30 cellular contexts compared by ENCODE assay signal in genomic region chr7:85950871-85951270, GRCh38.
"Had no signal": no experiment of that assay in that cellular context is flagged by ENCODE, and none has a peak within 500 bp of the region (broad histone marks: within the 10 kb centered on the region; RNA-seq: fewer than 3 reads in every experiment).

No MANE protein-coding gene starts in this region.

- H3K79me2 ChIP-seq: parathyroid adenoma had no signal

- H3K4me1 ChIP-seq: neural progenitor cell, parathyroid adenoma, psoas muscle, spleen, suprapubic skin, testis, tibial artery, transverse colon, upper lobe of right lung, uterus had no signal

- H3K9ac ChIP-seq: neural progenitor cell, parathyroid adenoma had no signal

- H2AFZ ChIP-seq: neural progenitor cell, parathyroid adenoma had no signal

- H3K9me3 ChIP-seq: ovary, testis, uterus had no signal

- H3K36me3 ChIP-seq: neural progenitor cell, ovary, spleen, suprapubic skin, tibial artery, transverse colon, upper lobe of right lung, uterus had no signal

- H3K27me3 ChIP-seq: neural progenitor cell, ovary, spleen, suprapubic skin, testis, tibial artery, transverse colon, upper lobe of right lung, uterus had no signal

- DNase-seq: naive B cell; naive thymus-derived CD8-positive, alpha-beta T cell; nephron progenitor cell; occipital lobe; ovary; posterior cingulate gyrus; psoas muscle; spleen; stimulated activated CD4-positive, alpha-beta T cell treated with anti-CD3 and anti-CD28 coated beads, Interleukin-12 subunit alpha, Interleukin-12 subunit beta, amount 100 ng/mL, for 4 hours; stimulated activated CD4-positive, alpha-beta T cell treated with anti-CD3 and anti-CD28 coated beads, Interleukin-1b, Interleukin-23, amount 100 ng/mL, for 48 hours; stimulated activated CD4-positive, alpha-beta T cell treated with anti-CD3 and anti-CD28 coated beads, Interleukin-4, amount 100 ng/mL, for 1 hour; stimulated activated CD4-positive, alpha-beta T cell treated with anti-CD3 and anti-CD28 coated beads, Interleukin-4, amount 100 ng/mL, for 4 hours; stimulated activated CD8-positive, alpha-beta memory T cell treated with anti-CD3 and anti-CD28 coated beads, Interleukin-4, amount 100 ng/mL, for 48 hours; stimulated activated naive CD4-positive, alpha-beta T cell; stimulated activated naive CD8-positive, alpha-beta T cell treated with anti-CD3 and anti-CD28 coated beads, Interleukin-15, amount 100 ng/mL, for 72 hours; stimulated activated naive CD8-positive, alpha-beta T cell treated with anti-CD3 and anti-CD28 coated beads, Interleukin-15, Interleukin-2, amounts not matched to agents 100 U/mL and 50 U/mL, for 24 hours; substantia nigra; testis; tibial artery; transverse colon; upper lobe of right lung; uterus had no signal

- ATAC-seq: naive thymus-derived CD8-positive, alpha-beta T cell; natural killer cell treated with Interleukin-12 subunit alpha and Interleukin-12 subunit beta and Interleukin-15 and Interleukin-18, amount 100 ng/mL, for 72 hours; psoas muscle; sciatic nerve; stimulated activated memory B cell treated with anti-CD40 and anti-IgM and Interleukin-4, amounts not matched to agents 10 μg/mL and 1 μg/mL and 100 μg/mL, for 72 hours; stimulated activated naive CD8-positive, alpha-beta T cell treated with anti-CD3 and anti-CD28 coated beads, Interleukin-15, amount 100 ng/mL, for 72 hours; stimulated activated naive CD8-positive, alpha-beta T cell treated with anti-CD3 and anti-CD28 coated beads, Interleukin-15, Interleukin-2, amounts not matched to agents 100 U/mL and 50 U/mL, for 24 hours; upper lobe of right lung had no signal

- H3K4me3 ChIP-seq: neural progenitor cell, ovary, psoas muscle, skin epidermis, smooth muscle cell, spleen, suprapubic skin, testis, tibial artery, transverse colon, upper lobe of right lung, uterus had no signal

- H3K27ac ChIP-seq: neural progenitor cell, ovary, parathyroid adenoma, psoas muscle, skin epidermis, spleen, suprapubic skin, testis, tibial artery, transverse colon, upper lobe of right lung, uterus had no signal

- H3K4me2 ChIP-seq: neural progenitor cell, smooth muscle cell had no signal
